ENCODE assay signal across 18 cellular contexts in the genomic region with DNA sequence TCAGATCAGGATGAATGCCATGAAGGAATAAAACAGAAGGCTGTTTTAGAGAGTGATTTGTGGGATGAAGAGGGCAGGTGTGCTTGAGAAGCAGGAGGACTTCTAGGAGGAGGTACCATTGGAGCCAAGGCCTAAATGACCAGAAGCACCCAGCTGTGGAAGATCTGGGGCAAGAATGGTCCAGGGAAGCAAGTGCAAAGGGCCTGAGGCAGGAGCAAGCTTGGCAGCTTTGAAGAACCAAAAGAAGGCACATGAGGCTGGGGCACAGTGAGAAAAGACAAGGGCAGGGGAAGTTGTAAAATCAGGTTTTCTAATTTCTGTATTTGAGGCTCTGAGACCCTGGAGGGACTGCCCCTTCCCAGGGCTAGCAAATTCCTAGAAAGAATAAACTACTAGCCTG.
"Had no signal": no experiment of that assay in that cellular context is flagged by ENCODE, and none has a peak within 500 bp of the region (broad histone marks: within the 10 kb centered on the region; RNA-seq: fewer than 3 reads in every experiment).

No MANE protein-coding gene starts in this region.

- H3K4me3 Mint-ChIP-seq: naive thymus-derived CD4-positive, alpha-beta T cell; nephron progenitor cell; stimulated activated effector memory CD8-positive, alpha-beta T cell treated with anti-CD3 and anti-CD28 coated beads, Interleukin-12 subunit alpha, Interleukin-12 subunit beta, amount 100 ng/mL, for 72 hours; stimulated activated naive CD8-positive, alpha-beta T cell treated with anti-CD3 and anti-CD28 coated beads, Interleukin-15, Interleukin-2, amounts not matched to agents 100 ng/mL and 50 ng/mL, for 24 hours had no signal

- H3K4me1 Mint-ChIP-seq: naive thymus-derived CD4-positive, alpha-beta T cell; nephron progenitor cell; stimulated activated effector memory CD8-positive, alpha-beta T cell treated with anti-CD3 and anti-CD28 coated beads, Interleukin-12 subunit alpha, Interleukin-12 subunit beta, amount 100 ng/mL, for 72 hours had no signal

- H3K9me3 Mint-ChIP-seq: naive thymus-derived CD4-positive, alpha-beta T cell; nephron progenitor cell; stimulated activated effector memory CD8-positive, alpha-beta T cell treated with anti-CD3 and anti-CD28 coated beads, Interleukin-12 subunit alpha, Interleukin-12 subunit beta, amount 100 ng/mL, for 72 hours; stimulated activated naive CD8-positive, alpha-beta T cell treated with anti-CD3 and anti-CD28 coated beads, Interleukin-15, Interleukin-2, amounts not matched to agents 100 ng/mL and 50 ng/mL, for 24 hours had no signal

- H3K27ac Mint-ChIP-seq: naive thymus-derived CD4-positive, alpha-beta T cell; stimulated activated effector memory CD8-positive, alpha-beta T cell treated with anti-CD3 and anti-CD28 coated beads, Interleukin-12 subunit alpha, Interleukin-12 subunit beta, amount 100 ng/mL, for 72 hours; stimulated activated naive CD8-positive, alpha-beta T cell treated with anti-CD3 and anti-CD28 coated beads, Interleukin-15, Interleukin-2, amounts not matched to agents 100 ng/mL and 50 ng/mL, for 24 hours had no signal

- H3K27me3 Mint-ChIP-seq: stimulated activated naive CD8-positive, alpha-beta T cell treated with anti-CD3 and anti-CD28 coated beads, Interleukin-15, Interleukin-2, amounts not matched to agents 100 ng/mL and 50 ng/mL, for 24 hours had no signal

- DNase-seq: cortex of kidney; dorsolateral prefrontal cortex; effector CD8-positive, alpha-beta T cell; foreskin melanocyte; heart left ventricle; hippocampal formation; kidney glomerular epithelial cell; mammary epithelial cell; naive thymus-derived CD4-positive, alpha-beta T cell; nephron progenitor cell; ovary; right cardiac atrium; stimulated activated CD4-positive, alpha-beta T cell treated with anti-CD3 and anti-CD28 coated beads, Interleukin-4, amount 100 ng/mL, for 1 hour; stimulated activated CD8-positive, alpha-beta memory T cell treated with anti-CD3 and anti-CD28 coated beads, Interleukin-4, amount 100 ng/mL, for 48 hours; tibial artery; upper lobe of right lung had no signal

- ATAC-seq: heart left ventricle; naive thymus-derived CD4-positive, alpha-beta T cell; right cardiac atrium; stimulated activated effector memory CD8-positive, alpha-beta T cell treated with anti-CD3 and anti-CD28 coated beads, Interleukin-12 subunit alpha, Interleukin-12 subunit beta, amount 100 ng/mL, for 72 hours; upper lobe of right lung had no signal

- H3K36me3 Mint-ChIP-seq: stimulated activated effector memory CD8-positive, alpha-beta T cell treated with anti-CD3 and anti-CD28 coated beads, Interleukin-12 subunit alpha, Interleukin-12 subunit beta, amount 100 ng/mL, for 72 hours had no signal
